ENCODE assay signal across 10 cellular contexts in genomic region chr5:6660704-6661103, GRCh38. TPM values are rescaled to one million over a fixed set of nuclear protein-coding genes. Genes with fewer than 3 reads are reported as not detected.
DNase-seq lines count a peak whose midpoint lies in the region; ATAC-seq, FAIRE-seq and TF ChIP-seq lines count a peak whose summit lies in the region.
"Had no signal": no experiment of that assay in that cellular context is flagged by ENCODE, and none has a peak within 500 bp of the region (broad histone marks: within the 10 kb centered on the region; RNA-seq: fewer than 3 reads in every experiment).

No MANE protein-coding gene starts in this region.

- H3K27ac Mint-ChIP-seq in WTC11 (peak overlapping the region; percentile 34; the same call in 1 of the 2 replicates), glutamatergic neuron (ENCODE audit: unreplicated experiment) (no peak overlapping the region)
- no peak overlapping the region for H3K27ac Mint-ChIP-seq in CD4-positive, alpha-beta T cell

- H3K27me3 Mint-ChIP-seq in WTC11 (ENCODE audit: low read depth): no peaks in the 10 kb centered on the region
- no peaks in the 10 kb centered on the region for H3K27me3 Mint-ChIP-seq in CD4-positive, alpha-beta T cell
- H3K27me3 Mint-ChIP-seq in glutamatergic neuron (ENCODE audit: unreplicated experiment): no peaks in the 10 kb centered on the region

- no peak overlapping the region for H3K4me3 Mint-ChIP-seq in WTC11
- H3K4me3 Mint-ChIP-seq in CD4-positive, alpha-beta T cell: no peak overlapping the region
- no peak overlapping the region for H3K4me3 Mint-ChIP-seq in glutamatergic neuron (ENCODE audit: unreplicated experiment)

- CTCF ChIA-PET in WTC11 (lab: Charles Lee): no interaction called here
- CTCF ChIA-PET in CD4-positive, alpha-beta T cell (lab: Charles Lee): no interaction called here

- peak; percentile 76 for FAIRE-seq in GM18507 (lab: Jason Lieb, UNC)

- intact Hi-C loops in CD4-positive, alpha-beta T cell (cut with DNase I, micrococcal nuclease): no loop called here

- POLR2A ChIA-PET in WTC11 (lab: Charles Lee): no interaction called here
- POLR2A ChIA-PET in CD4-positive, alpha-beta T cell (lab: Charles Lee): no interaction called here

- ATAC-seq in GM19468 (IDR thresholded peaks at IDR 0.05; ENCODE audit: extremely low read depth, unreplicated experiment) (peak; percentile 30), HG03039 (IDR thresholded peaks at IDR 0.05; ENCODE audit: unreplicated experiment) (peak; percentile 38), WTC11 (no peak), left lobe of liver (no peak)
- ATAC-seq in CD4-positive, alpha-beta T cell (ENCODE audit: poor library complexity): no peak

- H3K36me3 Mint-ChIP-seq in WTC11: peaks cover 30% of the 10 kb centered on the region
- H3K36me3 Mint-ChIP-seq in CD4-positive, alpha-beta T cell (ENCODE audit: low read depth): peaks cover 31% of the 10 kb centered on the region
- H3K36me3 Mint-ChIP-seq in glutamatergic neuron (ENCODE audit: unreplicated experiment): peaks cover 29% of the 10 kb centered on the region

- no peaks in the 10 kb centered on the region for H3K27me3 ChIP-seq in CD4-positive, alpha-beta T cell (ENCODE audit: control insufficient read depth, insufficient read depth, low read length)
- H3K27me3 ChIP-seq: sigmoid colon had no signal

- H3K4me1 Mint-ChIP-seq in WTC11 (peaks cover 7% of the 10 kb centered on the region), glutamatergic neuron (ENCODE audit: low read depth, unreplicated experiment) (no peaks in the 10 kb centered on the region)
- no peaks in the 10 kb centered on the region for H3K4me1 Mint-ChIP-seq in CD4-positive, alpha-beta T cell (ENCODE audit: low read depth)

- H3K9me3 Mint-ChIP-seq in WTC11 (peaks cover 13% of the 10 kb centered on the region), glutamatergic neuron (ENCODE audit: unreplicated experiment) (no peaks in the 10 kb centered on the region)
- peaks cover 3% of the 10 kb centered on the region for H3K9me3 Mint-ChIP-seq in CD4-positive, alpha-beta T cell

- no peak overlapping the region for H3K27ac ChIP-seq in CD4-positive, alpha-beta T cell (ENCODE audit: low read depth, low read length)
- H3K27ac ChIP-seq: sigmoid colon had no signal

- TF ChIP-seq CTCF in WTC11 (IDR thresholded peaks at IDR 0.05) (no peak), glutamatergic neuron (IDR thresholded peaks at IDR 0.05; ENCODE audit: partially characterized antibody, unreplicated experiment) (no peak)
- no peak for TF ChIP-seq CTCF in CD4-positive, alpha-beta T cell (IDR thresholded peaks at IDR 0.05)

- no peak for DNase-seq in GM18507 (ENCODE audit: extremely low spot score, insufficient read length, low read depth)
- DNase-seq in WTC11 (ENCODE audit: low spot score): no peak
- DNase-seq in left lobe of liver (ENCODE audit: low spot score): no peak
- DNase-seq in CD4-positive, alpha-beta T cell: no peak
- DNase-seq in glutamatergic neuron: no peak
- no peak for DNase-seq in medulla oblongata (ENCODE audit: extremely low spot score)
- DNase-seq: NCI-H1092 treated with DMSO at 0.1 percent for 48 hours, sigmoid colon had no signal

- H3K9me3 ChIP-seq in CD4-positive, alpha-beta T cell (ENCODE audit: control insufficient read depth, low read length): peaks cover 12% of the 10 kb centered on the region

TF ChIP-seq in WTC11, 78 proteins besides CTCF, POLR2A, EP300 and RAD21:
- TF ChIP-seq ZNF232 (CRISPR knock-in tag; IDR thresholded peaks at IDR 0.05): no peak
- TF ChIP-seq GABPB1 (CRISPR knock-in tag; IDR thresholded peaks at IDR 0.05): no peak
- no peak for TF ChIP-seq NFYB (CRISPR knock-in tag; conservative IDR thresholded peaks at IDR 0.05; ENCODE audit: low read depth)
- TF ChIP-seq ATF2 (CRISPR knock-in tag; IDR thresholded peaks at IDR 0.05; ENCODE audit: borderline replicate concordance, low read depth): no peak
- TF ChIP-seq ZNF121 (CRISPR knock-in tag; IDR thresholded peaks at IDR 0.05): no peak
- no peak for TF ChIP-seq OVOL2 (CRISPR knock-in tag; IDR thresholded peaks at IDR 0.05; ENCODE audit: borderline replicate concordance)
- TF ChIP-seq ARID4B (CRISPR knock-in tag; IDR thresholded peaks at IDR 0.05; ENCODE audit: borderline replicate concordance): no peak
- TF ChIP-seq JAZF1 (CRISPR knock-in tag; IDR thresholded peaks at IDR 0.05): no peak
- TF ChIP-seq ERG (CRISPR knock-in tag; IDR thresholded peaks at IDR 0.05): no peak
- no peak for TF ChIP-seq RORB (CRISPR knock-in tag; IDR thresholded peaks at IDR 0.05)
- no peak for TF ChIP-seq NR3C1 (CRISPR knock-in tag; conservative IDR thresholded peaks at IDR 0.05; ENCODE audit: low read depth)
- no peak for TF ChIP-seq ZBTB21 (CRISPR knock-in tag; IDR thresholded peaks at IDR 0.05; ENCODE audit: borderline replicate concordance)
- TF ChIP-seq EMX1 (CRISPR knock-in tag; IDR thresholded peaks at IDR 0.05): no peak

RNA-seq across cellular contexts. Expression of gene SRD5A1, which starts 27.5 kb away (rescaled TPM):
- total RNA-seq in WTC11 (2021): 36.9 to 42.6 TPM (median 41.6 TPM) in 3 replicates
- 35.1 TPM for total RNA-seq in left lobe of liver
- 1 to 10 TPM; 2.3 to 3.0 TPM for total RNA-seq in CD4-positive, alpha-beta T cell
- 47.2 TPM for total RNA-seq in glutamatergic neuron (ENCODE audit: unreplicated experiment)

RNA-seq across cellular contexts. Expression of gene NSUN2, which starts 27.9 kb away (rescaled TPM):
- total RNA-seq in WTC11 (2021) (73.3 to 88.4 TPM (median 74.9 TPM) in 3 replicates), left lobe of liver (26.4 TPM), glutamatergic neuron (ENCODE audit: unreplicated experiment) (60.3 TPM)
- total RNA-seq in CD4-positive, alpha-beta T cell: 10 to 100 TPM; 48.3 to 50.8 TPM

RNA-seq across cellular contexts. Expression of gene TENT4A, which starts 52.5 kb away (rescaled TPM):
- total RNA-seq in WTC11 (2021): 28.7 to 29.4 TPM (median 29.2 TPM) in 3 replicates
- total RNA-seq in left lobe of liver: 14.3 TPM
- 10 to 100 TPM; 49.2 to 51.9 TPM for total RNA-seq in CD4-positive, alpha-beta T cell
- 23.7 TPM for total RNA-seq in glutamatergic neuron (ENCODE audit: unreplicated experiment)

Comparison
In these comparisons a context has a peak if more than half of its experiments do, and no peak if none do; other contexts are left out.
1. ATAC-seq: peak in GM19468 (single experiment) and HG03039 (single experiment); none in WTC11 (single experiment), left lobe of liver (single experiment) and CD4-positive, alpha-beta T cell (single experiment).